In genomic region chr19:48635966-48636858, GRCh38 we compare ENCODE assay signal across 8 cellular contexts. TPM values are rescaled to one million over a fixed set of nuclear protein-coding genes. Genes with fewer than 3 reads are reported as not detected.
DNase-seq lines count a peak whose midpoint lies in the region; ATAC-seq and TF ChIP-seq lines count a peak whose summit lies in the region.

No MANE protein-coding gene starts in this region.

- peak overlapping the region; percentile 93 to 100 (median 94) for H3K27ac Mint-ChIP-seq in CD4-positive, CD25-positive, alpha-beta regulatory T cell

- no peaks in the 10 kb centered on the region for H3K9me3 ChIP-seq in CD4-positive, CD25-positive, alpha-beta regulatory T cell (ENCODE audit: control insufficient read depth in 2 of 2, low read length in 2 of 2)
- H3K9me3 ChIP-seq in adrenal gland (replicated peaks in 1 of 3): no peaks in the 10 kb centered on the region

- TF ChIP-seq POLR2A in adrenal gland (IDR thresholded peaks at IDR 0.05): no peak

- H3K36me3 ChIP-seq in CD4-positive, CD25-positive, alpha-beta regulatory T cell (ENCODE audit: control insufficient read depth, insufficient read depth, low read length): peaks cover 20% of the 10 kb centered on the region
- H3K36me3 ChIP-seq in adrenal gland (replicated peaks in 1 of 2): peaks cover 0 to 5% of the 10 kb centered on the region in 2 donors

- WGBS in adrenal gland, 4 donors: 1 to 2% (median 2%) methylated on average over 30 to 35 of the region's 35 CpGs

- TF ChIP-seq CTCF in adrenal gland (IDR thresholded peaks at IDR 0.05): no peak

- H3K4me1 ChIP-seq in CD4-positive, CD25-positive, alpha-beta regulatory T cell (ENCODE audit: control insufficient read depth, insufficient read depth, low read length, poor library complexity, severe bottlenecking): peaks cover 44% of the 10 kb centered on the region
- H3K4me1 ChIP-seq in adrenal gland (replicated peaks in 1 of 2): peaks cover 34 to 55% of the 10 kb centered on the region in 2 donors

- ATAC-seq in CD4-positive, CD25-positive, alpha-beta regulatory T cell (ENCODE audit: low read depth in 2 of 2): no peak

- H3K27ac ChIP-seq in CD4-positive, CD25-positive, alpha-beta regulatory T cell (ENCODE audit: insufficient read depth, low read length, poor library complexity, severe bottlenecking): peak overlapping the region; percentile 95
- peak overlapping the region; percentile 93 to 98 (median 95) for H3K27ac ChIP-seq in adrenal gland

- H3K4me3 Mint-ChIP-seq in CD4-positive, CD25-positive, alpha-beta regulatory T cell: peak overlapping the region; percentile 91 to 99 (median 96)

- intact Hi-C loops in adrenal gland (cut with DNase I): no loop called here

- no peaks in the 10 kb centered on the region for H3K9me3 Mint-ChIP-seq in CD4-positive, CD25-positive, alpha-beta regulatory T cell

- H3K27me3 ChIP-seq in CD4-positive, CD25-positive, alpha-beta regulatory T cell (ENCODE audit: control insufficient read depth, insufficient read depth, low read length): no peaks in the 10 kb centered on the region
- no peaks in the 10 kb centered on the region for H3K27me3 ChIP-seq in adrenal gland

- TF ChIP-seq RAD21 in Ishikawa (IDR thresholded peaks at IDR 0.05; ENCODE audit: low read depth): no peak

- peaks cover 9 to 69% (median 15%) of the 10 kb centered on the region in 4 donors for H3K4me1 Mint-ChIP-seq in CD4-positive, CD25-positive, alpha-beta regulatory T cell

- TF ChIP-seq EP300 in Ishikawa (IDR thresholded peaks at IDR 0.05; ENCODE audit: borderline replicate concordance): no peak

- DNase-seq in CD4-positive, CD25-positive, alpha-beta regulatory T cell: peak; percentile 30 to 37 (median 34)
- DNase-seq in adrenal gland (peak; percentile 65 to 87 (median 80)), left kidney (ENCODE audit: low read depth, low spot score) (peak; percentile 38), superior temporal gyrus (ENCODE audit: extremely low spot score) (peak; percentile 40), cerebellar cortex (ENCODE audit: low spot score) (no peak), H4 (ENCODE audit: low spot score) (no peak), NCI-H2107 treated with DMSO at 0.1 percent for 48 hours (lab: John Stamatoyannopoulos, UW; ENCODE audit: unreplicated experiment) (no peak)

- H3K27me3 Mint-ChIP-seq in CD4-positive, CD25-positive, alpha-beta regulatory T cell: no peaks in the 10 kb centered on the region

- H3K36me3 Mint-ChIP-seq in CD4-positive, CD25-positive, alpha-beta regulatory T cell: peaks cover 10% of the 10 kb centered on the region

- peak overlapping the region; percentile 90 for H3K4me3 ChIP-seq in CD4-positive, CD25-positive, alpha-beta regulatory T cell (ENCODE audit: low read depth, low read length)
- peak overlapping the region; percentile 31 to 87 (median 58) for H3K4me3 ChIP-seq in adrenal gland

TF ChIP-seq in Ishikawa, 13 proteins besides CTCF, POLR2A, EP300 and RAD21:
- peak; percentile 41; the same call in 1 of the 2 replicates for TF ChIP-seq ZBTB7A (IDR thresholded peaks at IDR 0.05; ENCODE audit: low read depth)
- no peak for TF ChIP-seq EGR1 (IDR thresholded peaks at IDR 0.05)

RNA-seq across cellular contexts. Expression of gene DBP, which starts 1.0 kb away (rescaled TPM):
- total RNA-seq in CD4-positive, CD25-positive, alpha-beta regulatory T cell: 37.7 TPM
- 10 to 100 TPM; 71.2 to 96.6 (median 85.8) TPM for polyA plus RNA-seq in CD4-positive, CD25-positive, alpha-beta regulatory T cell
- 10 to 100 TPM; 30.1 to 78.3 (median 56.8) TPM for total RNA-seq in adrenal gland
- polyA plus RNA-seq in adrenal gland: 10 to 100 TPM; 11.5 to 80.6 (median 57.9) TPM
- 14.0 and 34.2 TPM in 2 replicates for total RNA-seq in H4 (2014; rRNA removed; shearing (Covaris generic))

RNA-seq across cellular contexts. Expression of gene CA11, which starts 9.8 kb away (rescaled TPM):
- 10.4 TPM for total RNA-seq in CD4-positive, CD25-positive, alpha-beta regulatory T cell
- 1 to 10 TPM; 4.1 to 6.3 (median 5.2) TPM for polyA plus RNA-seq in CD4-positive, CD25-positive, alpha-beta regulatory T cell
- total RNA-seq in adrenal gland: 10 to 100 TPM in 7 of 8 donors, 1 to 10 TPM in 1; 6.0 to 44.2 (median 23.7) TPM
- 100 to 1,000 TPM in 1 of 3 donors, 10 to 100 TPM in 2; 17.7 to 125 (median 50.4) TPM for polyA plus RNA-seq in adrenal gland
- total RNA-seq in H4 (2014; rRNA removed; shearing (Covaris generic)): 2.2 and 8.3 TPM in 2 replicates

RNA-seq across cellular contexts. Expression of gene SPHK2, which starts 16.9 kb away (rescaled TPM):
- total RNA-seq in CD4-positive, CD25-positive, alpha-beta regulatory T cell: 13.0 TPM
- polyA plus RNA-seq in CD4-positive, CD25-positive, alpha-beta regulatory T cell: 1 to 10 TPM; 4.8 to 8.4 (median 7.5) TPM
- total RNA-seq in adrenal gland: 10 to 100 TPM; 11.7 to 27.9 (median 18.5) TPM
- polyA plus RNA-seq in adrenal gland: 10 to 100 TPM in 2 of 3 donors, 1 to 10 TPM in 1; 4.3 to 29.9 (median 12.6) TPM
- total RNA-seq in H4 (2014; rRNA removed; shearing (Covaris generic)): 6.5 and 9.0 TPM in 2 replicates

RNA-seq across cellular contexts. Expression of gene RPL18, which starts 17.2 kb away (rescaled TPM):
- 1,690 TPM for total RNA-seq in CD4-positive, CD25-positive, alpha-beta regulatory T cell
- polyA plus RNA-seq in CD4-positive, CD25-positive, alpha-beta regulatory T cell: 1,000 to 10,000 TPM; 1,618 to 2,428 (median 2,131) TPM
- total RNA-seq in adrenal gland: 1,000 to 10,000 TPM; 1,183 to 3,315 (median 1,866) TPM
- polyA plus RNA-seq in adrenal gland: 1,000 to 10,000 TPM in 2 of 3 donors, 100 to 1,000 TPM in 1; 575 to 5,137 (median 3,671) TPM
- total RNA-seq in H4 (2014; rRNA removed; shearing (Covaris generic)): 1,978 and 2,048 TPM in 2 replicates

RNA-seq across cellular contexts. Expression of gene FAM83E, which starts 21.3 kb away (rescaled TPM):
- 0.76 TPM for total RNA-seq in CD4-positive, CD25-positive, alpha-beta regulatory T cell
- under 1 TPM in 1 of 4 donors, not detected in 3; 0.31 TPM for polyA plus RNA-seq in CD4-positive, CD25-positive, alpha-beta regulatory T cell
- under 1 TPM in 1 of 8 donors, not detected in 7; 0.75 TPM for total RNA-seq in adrenal gland
- polyA plus RNA-seq in adrenal gland: 1 to 10 TPM in 1 of 3 donors, under 1 TPM in 1, not detected in 1; 0.24 to 1.6 TPM
- 0.06 and 1.6 TPM in 2 replicates for total RNA-seq in H4 (2014; rRNA removed; shearing (Covaris generic))

Comparison
In these comparisons a context has a peak if more than half of its experiments do, and no peak if none do; other contexts are left out.
1. DNase-seq: peak in CD4-positive, CD25-positive, alpha-beta regulatory T cell (3 of 3), adrenal gland (7 of 7), left kidney (single experiment) and superior temporal gyrus (single experiment); none in cerebellar cortex (single experiment), H4 (single experiment) and NCI-H2107 treated with DMSO at 0.1 percent for 48 hours (single experiment).